17 cellular contexts compared by ENCODE assay signal in genomic region chr2:231689509-231689893, GRCh38. TPM values are rescaled to one million over a fixed set of nuclear protein-coding genes. Genes with fewer than 3 reads are reported as not detected.
DNase-seq lines count a peak whose midpoint lies in the region; ATAC-seq and TF ChIP-seq lines count a peak whose summit lies in the region.
"Had no signal": no experiment of that assay in that cellular context is flagged by ENCODE, and none has a peak within 500 bp of the region (broad histone marks: within the 10 kb centered on the region; RNA-seq: fewer than 3 reads in every experiment).

No MANE protein-coding gene starts in this region.

- no peaks in the 10 kb centered on the region for H3K27me3 Mint-ChIP-seq in activated T-helper 17 cell treated with anti-CD3 and anti-CD28 coated beads, Interleukin-2, amount 50 U/mL, for 72 hours
- no peaks in the 10 kb centered on the region for H3K27me3 Mint-ChIP-seq in endodermal cell (ENCODE audit: insufficient read depth)
- H3K27me3 Mint-ChIP-seq in neural crest cell (ENCODE audit: low read depth) = no peaks in the 10 kb centered on the region

- ATAC-seq in activated T-helper 17 cell treated with anti-CD3 and anti-CD28 coated beads, Interleukin-2, amount 50 U/mL, for 72 hours (replicated peaks) = no peak
- ATAC-seq in HG03432 (IDR thresholded peaks at IDR 0.05; ENCODE audit: unreplicated experiment) = no peak
- no peak for ATAC-seq in GM19328 (IDR thresholded peaks at IDR 0.05; ENCODE audit: unreplicated experiment)
- ATAC-seq: A549; CD8-positive, alpha-beta T cell; HCT116 had no signal

- H3K9me3 ChIP-seq in endodermal cell (ENCODE audit: control insufficient read depth, low read length) = no peaks in the 10 kb centered on the region
- no peaks in the 10 kb centered on the region for H3K9me3 ChIP-seq in right atrium auricular region
- H3K9me3 ChIP-seq: A549, BE2C had no signal

- WGBS in endodermal cell (ENCODE audit: insufficient coverage in 1 of 2, insufficient read length in 1 of 2), 2 experiments = 78% methylated on average over 7 of the region's 7 CpGs

- H3K4me1 ChIP-seq in endodermal cell (ENCODE audit: control insufficient read depth, insufficient read depth, low read length) (peaks cover 5% of the 10 kb centered on the region), right atrium auricular region (peaks cover 0 to 16% of the 10 kb centered on the region in 2 donors)

- H3K27me3 ChIP-seq in endodermal cell (ENCODE audit: control insufficient read depth, insufficient read depth, low read length, poor library complexity, severe bottlenecking) (no peaks in the 10 kb centered on the region), right atrium auricular region (no peaks in the 10 kb centered on the region)
- H3K27me3 ChIP-seq: BE2C had no signal

- H3K27ac ChIP-seq in endodermal cell (ENCODE audit: low read depth, low read length) = no peak overlapping the region
- H3K27ac ChIP-seq in substantia nigra (ENCODE audit: low read depth, low read length, poor library complexity, severe bottlenecking) = peak overlapping the region; percentile 100
- H3K27ac ChIP-seq in right atrium auricular region = no peak overlapping the region
- H3K27ac ChIP-seq: A549 had no signal

- H3K4me3 Mint-ChIP-seq in activated T-helper 17 cell treated with anti-CD3 and anti-CD28 coated beads, Interleukin-2, amount 50 U/mL, for 72 hours = no peak overlapping the region
- H3K4me3 Mint-ChIP-seq in endodermal cell (no peak overlapping the region), neural crest cell (peak overlapping the region; percentile 41)
- H3K4me3 Mint-ChIP-seq: CD14-positive monocyte; CD8-positive, alpha-beta T cell had no signal

- no peaks in the 10 kb centered on the region for H3K9me3 Mint-ChIP-seq in activated T-helper 17 cell treated with anti-CD3 and anti-CD28 coated beads, Interleukin-2, amount 50 U/mL, for 72 hours
- H3K9me3 Mint-ChIP-seq in endodermal cell (no peaks in the 10 kb centered on the region), neural crest cell (no peaks in the 10 kb centered on the region)
- H3K9me3 Mint-ChIP-seq: CD14-positive monocyte; CD8-positive, alpha-beta T cell had no signal

- no peak overlapping the region for H3K4me3 ChIP-seq in endodermal cell (ENCODE audit: low read length)
- no peak overlapping the region for H3K4me3 ChIP-seq in right atrium auricular region
- H3K4me3 ChIP-seq: A549 had no signal

- H3K36me3 Mint-ChIP-seq in activated T-helper 17 cell treated with anti-CD3 and anti-CD28 coated beads, Interleukin-2, amount 50 U/mL, for 72 hours (ENCODE audit: low read depth) = no peaks in the 10 kb centered on the region
- H3K36me3 Mint-ChIP-seq in endodermal cell (ENCODE audit: low read depth) (no peaks in the 10 kb centered on the region), neural crest cell (ENCODE audit: low read depth) (no peaks in the 10 kb centered on the region)
- H3K36me3 Mint-ChIP-seq: CD14-positive monocyte; CD8-positive, alpha-beta T cell had no signal

- TF ChIP-seq CTCF in endodermal cell (conservative IDR thresholded peaks at IDR 0.05) (no peak), neural crest cell (conservative IDR thresholded peaks at IDR 0.05) (no peak), right atrium auricular region (IDR thresholded peaks at IDR 0.05) (no peak)

- H3K27ac Mint-ChIP-seq in activated T-helper 17 cell treated with anti-CD3 and anti-CD28 coated beads, Interleukin-2, amount 50 U/mL, for 72 hours = peak overlapping the region; percentile 30
- H3K27ac Mint-ChIP-seq in endodermal cell (no peak overlapping the region), neural crest cell (ENCODE audit: unreplicated experiment) (no peak overlapping the region)
- H3K27ac Mint-ChIP-seq: CD8-positive, alpha-beta T cell had no signal

- no peaks in the 10 kb centered on the region for H3K4me1 Mint-ChIP-seq in activated T-helper 17 cell treated with anti-CD3 and anti-CD28 coated beads, Interleukin-2, amount 50 U/mL, for 72 hours
- H3K4me1 Mint-ChIP-seq in endodermal cell (peaks cover 7% of the 10 kb centered on the region), neural crest cell (peaks cover 26% of the 10 kb centered on the region)

- H3K36me3 ChIP-seq in endodermal cell (ENCODE audit: control insufficient read depth, insufficient read depth, low read length) (no peaks in the 10 kb centered on the region), right atrium auricular region (no peaks in the 10 kb centered on the region)
- H3K36me3 ChIP-seq: BE2C had no signal

- no peak overlapping the region for H3K9ac ChIP-seq in endodermal cell (ENCODE audit: extremely low read depth, low read length, poor library complexity, severe bottlenecking)

- DNase-seq in endodermal cell (peak; percentile 54), neural crest cell (ENCODE audit: low read depth, low spot score) (no peak), substantia nigra (lab: John Stamatoyannopoulos, UW) (no peak), right atrium auricular region (ENCODE audit: low spot score) (no peak)
- no peak for DNase-seq in activated effector memory CD4-positive, alpha-beta T cell treated with anti-CD3 and anti-CD28 coated beads, Interleukin-2, amount 50 U/mL, for 16 hours
- DNase-seq: BE2C; CD8-positive, alpha-beta T cell; COR-L47; DMS153; DND-41; GF-D8 had no signal

RNA-seq across cellular contexts. Expression of gene PTMA, which starts 18.8 kb away (rescaled TPM):
- total RNA-seq in activated T-helper 17 cell treated with anti-CD3 and anti-CD28 coated beads, Interleukin-2, amount 50 U/mL, for 72 hours = 1,000 to 10,000 TPM; 1,439 to 1,845 TPM
- total RNA-seq in endodermal cell (1,000 to 10,000 TPM; 1,233 to 1,450 TPM), neural crest cell (1,415 and 1,529 TPM in 2 replicates), right atrium auricular region (100 to 1,000 TPM; 234 to 430 TPM)
- polyA plus RNA-seq in endodermal cell (2013, experiment 1 of 2) = 1,679 TPM
- 1,712 TPM for polyA plus RNA-seq in endodermal cell (2013, experiment 2 of 2)
